Comparison of ENCODE assay signal across 29 cellular contexts in genomic region chr4:3673176-3673575, GRCh38.
"Had no signal": no experiment of that assay in that cellular context is flagged by ENCODE, and none has a peak within 500 bp of the region (broad histone marks: within the 10 kb centered on the region; RNA-seq: fewer than 3 reads in every experiment).

No MANE protein-coding gene starts in this region.

- H3K27ac Mint-ChIP-seq: activated CD4-positive, alpha-beta T cell treated with anti-CD3 and anti-CD28 coated beads for 36 hours; activated CD4-positive, alpha-beta T cell treated with anti-CD3 and anti-CD28 coated beads, Interleukin-2, amount 10 ng/mL, durations not matched to agents 7 days and 5 days; activated CD8-positive, alpha-beta T cell treated with anti-CD3 and anti-CD28 coated beads, Interleukin-2, amount 10 ng/mL, durations not matched to agents 7 days and 5 days; activated naive CD4-positive, alpha-beta T cell treated with anti-CD3 and anti-CD28 coated beads, Interleukin-2, amount 10 ng/mL, durations not matched to agents 7 days and 5 days; activated naive CD8-positive, alpha-beta T cell; activated naive CD8-positive, alpha-beta T cell treated with anti-CD3 and anti-CD28 coated beads, Interleukin-2, amount 50 U/mL, for 24 hours; activated T-cell treated with anti-CD3 and anti-CD28 coated beads, Interleukin-2, amount 50 U/mL, for 24 hours; activated T-helper 2 cell treated with anti-CD3 and anti-CD28 coated beads, Interferon-gamma antibody, Interleukin-2, Interleukin-4, amounts not matched to agents 10 μg/mL and 5 μg/mL and 100 μg/mL, durations not matched to agents 14 hours and 24 hours and 36 hours; brain had no signal

- H3K4me3 Mint-ChIP-seq: activated CD4-positive, alpha-beta T cell treated with anti-CD3 and anti-CD28 coated beads for 36 hours; activated CD4-positive, alpha-beta T cell treated with anti-CD3 and anti-CD28 coated beads, Interleukin-2, amount 10 ng/mL, durations not matched to agents 7 days and 5 days; activated CD8-positive, alpha-beta T cell treated with anti-CD3 and anti-CD28 coated beads, Interleukin-2, amount 10 ng/mL, durations not matched to agents 7 days and 5 days; activated naive CD4-positive, alpha-beta T cell treated with anti-CD3 and anti-CD28 coated beads, Interleukin-2, amount 10 ng/mL, durations not matched to agents 7 days and 5 days; activated naive CD8-positive, alpha-beta T cell; activated naive CD8-positive, alpha-beta T cell treated with anti-CD3 and anti-CD28 coated beads, Interleukin-2, amount 50 U/mL, for 24 hours; activated T-cell treated with anti-CD3 and anti-CD28 coated beads, Interleukin-2, amount 50 U/mL, for 24 hours; brain had no signal

- H3K27me3 Mint-ChIP-seq: activated CD4-positive, alpha-beta T cell treated with anti-CD3 and anti-CD28 coated beads, Interleukin-2, amount 10 ng/mL, durations not matched to agents 7 days and 5 days; activated naive CD4-positive, alpha-beta T cell treated with anti-CD3 and anti-CD28 coated beads, Interleukin-2, amount 10 ng/mL, durations not matched to agents 7 days and 5 days; activated naive CD8-positive, alpha-beta T cell treated with anti-CD3 and anti-CD28 coated beads, Interleukin-2, amount 50 U/mL, for 24 hours had no signal

- H3K4me3 ChIP-seq: Peyer's patch had no signal

- ATAC-seq: activated CD4-positive, alpha-beta T cell treated with anti-CD3 and anti-CD28 coated beads for 36 hours; activated CD4-positive, CD25-positive, alpha-beta regulatory T cell treated with anti-CD3 and anti-CD28 coated beads, Interleukin-2, amount 50 U/mL, for 24 hours; activated CD8-positive, alpha-beta T cell treated with anti-CD3 and anti-CD28 coated beads, Interleukin-2, amount 10 ng/mL, durations not matched to agents 7 days and 5 days; activated naive CD8-positive, alpha-beta T cell treated with anti-CD3 and anti-CD28 coated beads, Interleukin-2, amount 50 U/mL, for 24 hours; PC-3 had no signal

- H3K27ac ChIP-seq: KMS-11, Peyer's patch had no signal

- H3K9me3 ChIP-seq: Peyer's patch had no signal

- H3K4me1 Mint-ChIP-seq: activated CD4-positive, alpha-beta T cell treated with anti-CD3 and anti-CD28 coated beads for 36 hours; activated CD4-positive, alpha-beta T cell treated with anti-CD3 and anti-CD28 coated beads, Interleukin-2, amount 10 ng/mL, durations not matched to agents 7 days and 5 days; activated naive CD4-positive, alpha-beta T cell treated with anti-CD3 and anti-CD28 coated beads, Interleukin-2, amount 10 ng/mL, durations not matched to agents 7 days and 5 days; activated naive CD8-positive, alpha-beta T cell treated with anti-CD3 and anti-CD28 coated beads, Interleukin-2, amount 50 U/mL, for 24 hours had no signal

- H3K9me3 Mint-ChIP-seq: activated naive CD4-positive, alpha-beta T cell treated with anti-CD3 and anti-CD28 coated beads, Interleukin-2, amount 10 ng/mL, durations not matched to agents 7 days and 5 days; activated naive CD8-positive, alpha-beta T cell treated with anti-CD3 and anti-CD28 coated beads, Interleukin-2, amount 50 U/mL, for 24 hours; activated T-cell treated with anti-CD3 and anti-CD28 coated beads, Interleukin-2, amount 50 U/mL, for 24 hours; activated T-helper 2 cell treated with anti-CD3 and anti-CD28 coated beads, Interferon-gamma antibody, Interleukin-2, Interleukin-4, amounts not matched to agents 10 μg/mL and 5 μg/mL and 100 μg/mL, durations not matched to agents 14 hours and 24 hours and 36 hours had no signal

- DNase-seq: activated CD4-positive, alpha-beta T cell treated with anti-CD3 and anti-CD28 coated beads for 36 hours; activated CD4-positive, alpha-beta T cell treated with anti-CD3 and anti-CD28 coated beads, Interleukin-2, amount 10 ng/mL, durations not matched to agents 7 days and 5 days; activated CD4-positive, alpha-beta T cell treated with anti-CD3 and anti-CD28 coated beads, Interleukin-2, amount 50 U/mL, for 48 hours; activated CD8-positive, alpha-beta T cell treated with anti-CD3 and anti-CD28 coated beads, Interleukin-2, amount 10 ng/mL, durations not matched to agents 7 days and 5 days; activated gamma-delta T cell treated with Interleukin-2 at 50 U/mL for 16 hours; activated naive CD4-positive, alpha-beta T cell treated with anti-CD3 and anti-CD28 coated beads, Interleukin-2, amount 10 ng/mL, durations not matched to agents 7 days and 5 days; activated naive CD8-positive, alpha-beta T cell treated with anti-CD3 and anti-CD28 coated beads, Interleukin-2, amount 50 U/mL, for 24 hours; activated T-cell treated with anti-CD3 and anti-CD28 coated beads, Interleukin-2, amount 50 U/mL, for 24 hours; anterior cingulate cortex; central memory CD4-positive, alpha-beta T cell; MM.1S; MV-4-11; NCI-H1092; NCI-H1436 treated with DMSO at 0.1 percent for 48 hours; NCI-H1694 treated with DMSO at 0.1 percent for 48 hours; NCI-H2029; NCI-H510A; NCI-H526; NCI-H748 treated with DMSO at 0.1 percent for 48 hours; NK-92 treated with Interleukin-12 subunit alpha and Interleukin-12 subunit beta, amount 100 ng/mL, for 24 hours; PC-3; RPMI8226; T1000 had no signal

- H3K36me3 ChIP-seq: Peyer's patch had no signal

- H3K27me3 ChIP-seq: Peyer's patch had no signal

- H3K36me3 Mint-ChIP-seq: activated naive CD4-positive, alpha-beta T cell treated with anti-CD3 and anti-CD28 coated beads, Interleukin-2, amount 10 ng/mL, durations not matched to agents 7 days and 5 days; activated naive CD8-positive, alpha-beta T cell; brain had no signal

- H3K4me1 ChIP-seq: Peyer's patch had no signal
